8 cellular contexts compared by ENCODE assay signal in genomic region chr17:47066841-47067682, GRCh38.
DNase-seq lines count a peak whose midpoint lies in the region; ATAC-seq and TF ChIP-seq lines count a peak whose summit lies in the region.

No MANE protein-coding gene starts in this region.

- peak; percentile 89 for TF ChIP-seq POLR2A in IMR-90 (IDR thresholded peaks at IDR 0.05; ENCODE audit: low read depth, low read length)

- peak overlapping the region; percentile 82 for H3K4me2 ChIP-seq in IMR-90 (ENCODE audit: low read depth, low read length)
- peak overlapping the region; percentile 86 for H3K4me2 ChIP-seq in OCI-LY3 (ENCODE audit: low read length)

- peak; percentile 93 for DNase-seq in IMR-90
- peak; percentile 60 for DNase-seq in activated T-cell treated with anti-CD3 and anti-CD28 coated beads for 1 hour (ENCODE audit: low read depth)
- DNase-seq in epithelial cell of prostate (ENCODE audit: low read depth, low spot score), result peak; percentile 60
- peak; percentile 39 to 62 for DNase-seq in stimulated activated CD8-positive, alpha-beta memory T cell treated with anti-CD3 and anti-CD28 coated beads, Interleukin-2, amount 100 ng/mL, for 1 hour (ENCODE audit: low read depth in 2 of 2)

- peaks cover 10 to 31% of the 10 kb centered on the region in 2 experiments for H3K79me1 ChIP-seq in IMR-90 (ENCODE audit: low read depth in 1 of 2, low read length in 2 of 2)

- H3K4me1 ChIP-seq in IMR-90 (ENCODE audit: control insufficient read depth, insufficient read depth, low read length) (peaks cover 5% of the 10 kb centered on the region; the same call in 1 of the 2 replicates), OCI-LY3 (ENCODE audit: low read length) (peaks cover 22% of the 10 kb centered on the region), mononuclear cell (ENCODE audit: insufficient read depth, low read length) (peaks cover 32% of the 10 kb centered on the region)

- H3K27ac ChIP-seq in C4-2B, result peak overlapping the region; percentile 80
- H3K27ac ChIP-seq in IMR-90 (ENCODE audit: insufficient read depth, low read length), result peak overlapping the region; percentile 99
- H3K27ac ChIP-seq in OCI-LY3 (ENCODE audit: low read length), result peak overlapping the region; percentile 69
- H3K27ac ChIP-seq in epithelial cell of prostate, result peak overlapping the region; percentile 64

- TF ChIP-seq RAD21 in IMR-90 (IDR thresholded peaks at IDR 0.05; ENCODE audit: low read length), result no peak

- intact Hi-C loops in IMR-90 (cut with micrococcal nuclease), result no loop called here

- in situ Hi-C loops in IMR-90 (cut with MboI; ENCODE audit: low sequenced_read_pairs), result no loop called here

- peak overlapping the region; percentile 97 to 100 for H4K8ac ChIP-seq in IMR-90 (ENCODE audit: low read depth in 2 of 2, low read length in 2 of 2)

- peak overlapping the region; percentile 67; the same call in 1 of the 3 replicates for H2BK15ac ChIP-seq in IMR-90 (ENCODE audit: low read depth, low read length)

- POLR2A ChIA-PET in IMR-90 (lab: Charles Lee; ENCODE audit: unreplicated experiment), result interaction anchor here (0.5 kb wide), 1 partner anchor 1053 kb away, joined by 3 read pairs; no protein-coding TSS in a partner anchor

- peak overlapping the region; percentile 94 for H2BK120ac ChIP-seq in IMR-90 (ENCODE audit: low read depth, low read length)

- peak overlapping the region; percentile 100 for H3K4ac ChIP-seq in IMR-90 (ENCODE audit: low read depth, low read length)

- H3K23ac ChIP-seq in IMR-90 (ENCODE audit: low read depth, low read length), result peak overlapping the region; percentile 100

- peak overlapping the region; percentile 98 for H2AK5ac ChIP-seq in IMR-90 (ENCODE audit: low read depth, low read length)

- H3K56ac ChIP-seq in IMR-90 (ENCODE audit: extremely low read depth, insufficient read depth, low read length), result peak overlapping the region; percentile 94

- peak overlapping the region; percentile 99 for H2AK9ac ChIP-seq in IMR-90 (replicated peaks; ENCODE audit: low read depth, low read length, poor library complexity)

- H3K14ac ChIP-seq in IMR-90 (replicated peaks; ENCODE audit: low read depth, low read length), result peak overlapping the region; percentile 100

- BruUV-seq in IMR-90 (replicated peaks; lab: Mats Ljungman, UMichigan), result no TSS peak

- H3K9me1 ChIP-seq in IMR-90 (ENCODE audit: insufficient read depth, low read length), result peaks cover 3% of the 10 kb centered on the region; the same call in 1 of the 2 replicates

- H3K27me3 ChIP-seq in IMR-90 (ENCODE audit: control insufficient read depth, insufficient read depth, low read length) (no peaks in the 10 kb centered on the region), OCI-LY3 (ENCODE audit: low read depth, low read length) (no peaks in the 10 kb centered on the region), mononuclear cell (ENCODE audit: insufficient read depth, low read length) (no peaks in the 10 kb centered on the region)

- ATAC-seq in GM19455 (IDR thresholded peaks at IDR 0.05; ENCODE audit: unreplicated experiment) (peak; percentile 63), IMR-90 (ENCODE audit: low read depth) (peak; percentile 100)

- H4K91ac ChIP-seq in IMR-90 (ENCODE audit: insufficient read depth, low read depth, low read length), result peak overlapping the region; percentile 99

- H3K9ac ChIP-seq in IMR-90 (ENCODE audit: low read depth, low read length), result peak overlapping the region; percentile 98
- H3K9ac ChIP-seq in OCI-LY3 (ENCODE audit: low read length), result peak overlapping the region; percentile 93

- H4K5ac ChIP-seq in IMR-90 (ENCODE audit: low read depth, low read length), result peak overlapping the region; percentile 100

- peak overlapping the region; percentile 99 for H3K18ac ChIP-seq in IMR-90 (ENCODE audit: low read depth, low read length)

- H3K9me3 ChIP-seq in IMR-90 (ENCODE audit: control insufficient read depth, insufficient read depth, low read length) (no peaks in the 10 kb centered on the region), OCI-LY3 (ENCODE audit: insufficient read depth, low read length) (peaks cover 4% of the 10 kb centered on the region; the same call in 1 of the 2 replicates), mononuclear cell (ENCODE audit: low read depth, low read length) (no peaks in the 10 kb centered on the region)

- peak overlapping the region; percentile 100 for H2BK5ac ChIP-seq in IMR-90 (ENCODE audit: low read depth, low read length, poor library complexity, severe bottlenecking)

- H3K36me3 ChIP-seq in IMR-90 (ENCODE audit: control insufficient read depth, insufficient read depth, low read length) (peaks cover 6% of the 10 kb centered on the region), OCI-LY3 (replicated peaks; ENCODE audit: low read depth, low read length) (peaks cover 5% of the 10 kb centered on the region)

- H2AFZ ChIP-seq in IMR-90 (replicated peaks; ENCODE audit: low read length, poor library complexity) (peak overlapping the region; percentile 100), OCI-LY3 (ENCODE audit: low read depth, low read length) (peak overlapping the region; percentile 61)

- dilution Hi-C loops in IMR-90 (cut with HindIII; ENCODE audit: low sequenced_read_pairs, unreplicated experiment), result no loop called here

- H4K20me1 ChIP-seq in IMR-90 (ENCODE audit: insufficient read depth, low read length) (no peaks in the 10 kb centered on the region), OCI-LY3 (ENCODE audit: insufficient read depth, low read length) (no peaks in the 10 kb centered on the region)

- H2BK20ac ChIP-seq in IMR-90 (ENCODE audit: low read depth, low read length), result 0 out of 2 replicates have a peak overlapping the region, but pooled peaks have one; percentile 56

- CTCF ChIA-PET in IMR-90 (lab: Yijun Ruan, JAX), result no interaction called here

- TF ChIP-seq CTCF in C4-2B (conservative IDR thresholded peaks at IDR 0.05) (no peak), IMR-90 (conservative IDR thresholded peaks at IDR 0.05; ENCODE audit: low read depth, low read length) (0 out of 2 replicates have a peak, but pooled peaks have one; percentile 16), OCI-LY3 (IDR thresholded peaks at IDR 0.05; ENCODE audit: low read depth, low read length) (no peak)

- H3K4me3 ChIP-seq in IMR-90 (ENCODE audit: insufficient read depth, low read depth, low read length) (peak overlapping the region; percentile 96), OCI-LY3 (ENCODE audit: low read length) (peak overlapping the region; percentile 92), mononuclear cell (ENCODE audit: low read length) (peak overlapping the region; percentile 79)

- no peaks in the 10 kb centered on the region for H3K79me2 ChIP-seq in OCI-LY3 (ENCODE audit: low read length)

- WGBS in IMR-90 (ENCODE audit: extremely low coverage in 2 of 2, insufficient read length in 1 of 2), 2 experiments, result 10% methylated on average over 4 of the region's 18 CpGs; no CpG with 5 or more reads in 1 of the 2 experiments

TF ChIP-seq in IMR-90, 13 proteins besides CTCF, POLR2A, EP300 and RAD21:
- TF ChIP-seq MAZ (IDR thresholded peaks at IDR 0.05; ENCODE audit: borderline replicate concordance, low read depth, low read length) (peak; percentile 89), FOS (IDR thresholded peaks at IDR 0.05; ENCODE audit: low read depth, low read length) (no peak), RFX5 (IDR thresholded peaks at IDR 0.05; ENCODE audit: low read depth, low read length) (no peak), RCOR1 (IDR thresholded peaks at IDR 0.05; ENCODE audit: insufficient replicate concordance, low read length) (no peak), CHD1 (IDR thresholded peaks at IDR 0.05; ENCODE audit: low read depth, low read length) (no peak), USF2 (IDR thresholded peaks at IDR 0.05; ENCODE audit: low read depth, low read length) (no peak), MXI1 (IDR thresholded peaks at IDR 0.05; ENCODE audit: borderline replicate concordance, low read depth, low read length) (no peak), CEBPB (IDR thresholded peaks at IDR 0.05; ENCODE audit: low read depth, low read length) (no peak), MAFK (IDR thresholded peaks at IDR 0.05; ENCODE audit: low read depth, low read length) (no peak), SMC3 (IDR thresholded peaks at IDR 0.05; ENCODE audit: low read depth, low read length) (no peak), NFE2L2 (IDR thresholded peaks at IDR 0.05; ENCODE audit: low read depth, low read length) (no peak), BHLHE40 (IDR thresholded peaks at IDR 0.05; ENCODE audit: low read depth, low read length) (0 out of 2 replicates have a peak, but pooled peaks have one; percentile 13)

Comparison
In these comparisons a context has a peak if more than half of its experiments do, and no peak if none do; other contexts are left out.
1. Peak in every context shown above with its lines: DNase-seq, ATAC-seq, H3K4me3 ChIP-seq and H3K27ac ChIP-seq.